In the genomic region with DNA sequence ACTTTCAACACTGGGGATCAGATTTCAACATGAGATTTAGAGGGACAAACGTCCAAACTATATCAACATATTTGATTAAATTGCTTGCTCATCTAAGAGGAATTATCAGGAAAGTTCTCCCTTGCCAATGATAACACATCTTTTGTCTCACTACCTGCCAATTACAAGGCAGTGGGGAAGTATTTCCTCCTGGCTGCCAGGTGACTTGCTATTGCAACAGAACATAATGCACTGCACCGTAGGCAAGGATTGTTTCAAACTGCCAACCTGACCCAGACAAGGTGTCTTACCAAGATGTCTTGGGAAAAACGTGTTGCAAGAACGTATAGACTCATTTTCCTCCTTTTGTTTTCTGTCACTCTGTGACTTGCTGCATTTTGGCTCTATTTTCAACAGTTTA, we compare ENCODE assay signal across 22 cellular contexts.
DNase-seq lines count a peak whose midpoint lies in the region; ATAC-seq, FAIRE-seq and TF ChIP-seq lines count a peak whose summit lies in the region.
"Had no signal": no experiment of that assay in that cellular context is flagged by ENCODE, and none has a peak within 500 bp of the region (broad histone marks: within the 10 kb centered on the region; RNA-seq: fewer than 3 reads in every experiment).

No MANE protein-coding gene starts in this region.

- H3K18ac ChIP-seq in H1 (ENCODE audit: extremely low read depth, low read length), result no peak overlapping the region

- CTCF ChIA-PET in H1 (lab: Charles Lee; ENCODE audit: partially characterized antibody), result no interaction called here

- H3K56ac ChIP-seq in H1 (replicated peaks; ENCODE audit: insufficient read length, low read depth, low read length), result no peak overlapping the region

- H3K4me3 ChIP-seq in H1 (ENCODE audit: extremely low read depth in 1 of 4, insufficient read depth in 2 of 4, low read depth in 3 of 4, low read length in 4 of 4), result no peak overlapping the region
- H3K4me3 ChIP-seq: BLaER1, GM12878, MG63 had no signal

- H2BK20ac ChIP-seq in H1 (ENCODE audit: low read length), result no peak overlapping the region

- POLR2A ChIA-PET in H1 (lab: Charles Lee; ENCODE audit: partially characterized antibody), result no interaction called here

- 84% methylated on average over 4 of the region's 4 CpGs; no CpG with 5 or more reads in 1 of the 2 experiments for WGBS in H1 (ENCODE audit: extremely low coverage in 1 of 2, insufficient coverage in 1 of 2, insufficient read length in 1 of 2, insufficient replicate concordance in 2 of 2, low coverage in 1 of 2, low lambda C conversion rate in 2 of 2, missing lambda C conversion rate in 1 of 2), 2 experiments

- H3K36me3 ChIP-seq in H1 (ENCODE audit: control insufficient read depth in 2 of 4, insufficient read depth in 4 of 4, low read length in 3 of 4), result no peaks in the 10 kb centered on the region
- H3K36me3 ChIP-seq: BLaER1 had no signal

- no peak for TF ChIP-seq CTCF in H1 (IDR thresholded peaks at IDR 0.05; ENCODE audit: control extremely low read depth in 1 of 3, insufficient read depth in 1 of 3, low read depth in 1 of 3, low read length in 3 of 3)

- H3K23me2 ChIP-seq in H1 (ENCODE audit: low read depth, low read length), result no peaks in the 10 kb centered on the region

- no peak for TF ChIP-seq POLR2A in H1 (IDR thresholded peaks at IDR 0.05; ENCODE audit: control extremely low read depth in 1 of 2, low read depth in 2 of 2, low read length in 2 of 2)

- H3K9ac ChIP-seq in H1 (replicated peaks in 1 of 4; ENCODE audit: extremely low read depth in 1 of 4, low read depth in 3 of 4, low read length in 3 of 4), result no peak overlapping the region
- H3K9ac ChIP-seq: BLaER1 had no signal

- H3K9me3 ChIP-seq in H1 (ENCODE audit: insufficient read depth in 2 of 2, low read depth in 1 of 2, low read length in 1 of 2), result 0 out of 4 replicates have a peak, but pooled peaks cover 0 to 2% of the 10 kb centered on the region in 2 experiments
- H3K9me3 ChIP-seq: BLaER1, Caco-2 had no signal

- no peaks in the 10 kb centered on the region for H3K27me3 ChIP-seq in H1 (replicated peaks in 1 of 4; ENCODE audit: control insufficient read depth in 3 of 4, extremely low read depth in 1 of 4, insufficient read depth in 3 of 4, low read length in 3 of 4)
- H3K27me3 ChIP-seq: BLaER1, MG63 had no signal

- H3K23ac ChIP-seq in H1 (ENCODE audit: insufficient read length), result no peak overlapping the region

- no peaks in the 10 kb centered on the region for H4K20me1 ChIP-seq in H1 (replicated peaks in 1 of 2; ENCODE audit: control insufficient read depth in 1 of 2, insufficient read depth in 2 of 2, low read length in 2 of 2)
- H4K20me1 ChIP-seq: BLaER1 had no signal

- no peak overlapping the region for H3K4me2 ChIP-seq in H1 (ENCODE audit: insufficient read depth in 1 of 2, low read depth in 2 of 2, low read length in 2 of 2)
- H3K4me2 ChIP-seq: BLaER1 had no signal

- ATAC-seq in GM19328 (IDR thresholded peaks at IDR 0.05; ENCODE audit: unreplicated experiment) (no peak), HG02588 (IDR thresholded peaks at IDR 0.05; ENCODE audit: unreplicated experiment) (no peak), HG03135 (IDR thresholded peaks at IDR 0.05; ENCODE audit: unreplicated experiment) (no peak)
- ATAC-seq: GM12878, SK-N-SH treated with all-trans-retinoic acid at 6 μM for 48 hours had no signal

- H2BK5ac ChIP-seq in H1 (ENCODE audit: low read depth, low read length), result no peak overlapping the region

- no peak overlapping the region for H4K5ac ChIP-seq in H1 (ENCODE audit: insufficient read length, low read depth, low read length)

- no peak overlapping the region for H4K8ac ChIP-seq in H1 (ENCODE audit: extremely low read depth, insufficient read depth, low read length)

- no peak overlapping the region for H3K4ac ChIP-seq in H1 (replicated peaks; ENCODE audit: insufficient read length, low read depth, low read length)

- H2BK120ac ChIP-seq in H1 (replicated peaks; ENCODE audit: low read depth, low read length), result no peak overlapping the region

- H3K79me2 ChIP-seq in H1 (ENCODE audit: control insufficient read depth in 1 of 2, insufficient read depth in 2 of 2, low read length in 2 of 2), result no peaks in the 10 kb centered on the region

- H2AFZ ChIP-seq in H1 (ENCODE audit: low read length), result peak overlapping the region; percentile 36

- peak; percentile 22 for DNase-seq in HPDE6-E6E7 (ENCODE audit: extremely low spot score)
- DNase-seq in NCI-H460 (ENCODE audit: extremely low read depth, low read depth), result peak; percentile 47
- no peak for DNase-seq in H1 (ENCODE audit: low read depth in 1 of 2, low spot score in 2 of 2)
- DNase-seq in dedifferentiated amniotic fluid mesenchymal stem cell (ENCODE audit: extremely low spot score), result no peak
- DNase-seq: ACHN; Caco-2; CD4-positive, alpha-beta T cell; DND-41; H9; Kasumi-1; MG63; NCI-H1694 treated with DMSO at 0.1 percent for 48 hours; NCI-H2081 treated with DMSO at 0.1 percent for 48 hours; NCI-H2171 treated with DMSO at 0.1 percent for 48 hours; NCI-H446 treated with DMSO at 0.1 percent for 48 hours; NK-92 treated with Interleukin-12 subunit alpha and Interleukin-12 subunit beta, amount 100 ng/mL, for 24 hours had no signal

- H2BK15ac ChIP-seq in H1 (ENCODE audit: low read length), result no peak overlapping the region

- TF ChIP-seq RAD21 in H1 (IDR thresholded peaks at IDR 0.05 in 1 of 2, conservative IDR thresholded peaks at IDR 0.05 in 1 of 2; ENCODE audit: low read depth in 2 of 2, low read length in 2 of 2), result no peak

- no peak for FAIRE-seq in H1 (lab: Jason Lieb, UNC)
- FAIRE-seq: GM12878 had no signal

- H4K91ac ChIP-seq in H1 (replicated peaks; ENCODE audit: insufficient read length, low read length), result no peak overlapping the region

- no peak overlapping the region for H3K14ac ChIP-seq in H1 (ENCODE audit: insufficient read length)

- no peak overlapping the region for H2BK12ac ChIP-seq in H1 (ENCODE audit: low read depth, low read length)

- H3K4me1 ChIP-seq in H1 (replicated peaks in 1 of 4; ENCODE audit: control insufficient read depth in 3 of 4, insufficient read depth in 4 of 4, low read length in 3 of 4), result no peaks in the 10 kb centered on the region
- H3K4me1 ChIP-seq: BLaER1, Caco-2 had no signal

- no peak for TF ChIP-seq EP300 in H1 (IDR thresholded peaks at IDR 0.05; ENCODE audit: borderline replicate concordance in 1 of 2, low read depth in 2 of 2, low read length in 2 of 2)

- H3K27ac ChIP-seq in H1 (ENCODE audit: low read depth, low read length), result no peak overlapping the region
- H3K27ac ChIP-seq: BLaER1 had no signal

- no peaks in the 10 kb centered on the region for H3K79me1 ChIP-seq in H1 (ENCODE audit: low read depth, low read length)

- no peak overlapping the region for H2AK5ac ChIP-seq in H1 (ENCODE audit: low read depth, low read length)

TF ChIP-seq in H1, 55 proteins besides CTCF, POLR2A, EP300 and RAD21:
- TF ChIP-seq, protein P1, sequence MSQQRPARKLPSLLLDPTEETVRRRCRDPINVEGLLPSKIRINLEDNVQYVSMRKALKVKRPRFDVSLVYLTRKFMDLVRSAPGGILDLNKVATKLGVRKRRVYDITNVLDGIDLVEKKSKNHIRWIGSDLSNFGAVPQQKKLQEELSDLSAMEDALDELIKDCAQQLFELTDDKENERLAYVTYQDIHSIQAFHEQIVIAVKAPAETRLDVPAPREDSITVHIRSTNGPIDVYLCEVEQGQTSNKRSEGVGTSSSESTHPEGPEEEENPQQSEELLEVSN (IDR thresholded peaks at IDR 0.05), result no peak
- TF ChIP-seq CHD2 (IDR thresholded peaks at IDR 0.05; ENCODE audit: low read length), result no peak

Comparison
In these comparisons a context has a peak if more than half of its experiments do, and no peak if none do; other contexts are left out.
1. DNase-seq: peak in HPDE6-E6E7 (single experiment) and NCI-H460 (single experiment); none in H1 (0 of 2) and dedifferentiated amniotic fluid mesenchymal stem cell (single experiment).